In the genomic region with DNA sequence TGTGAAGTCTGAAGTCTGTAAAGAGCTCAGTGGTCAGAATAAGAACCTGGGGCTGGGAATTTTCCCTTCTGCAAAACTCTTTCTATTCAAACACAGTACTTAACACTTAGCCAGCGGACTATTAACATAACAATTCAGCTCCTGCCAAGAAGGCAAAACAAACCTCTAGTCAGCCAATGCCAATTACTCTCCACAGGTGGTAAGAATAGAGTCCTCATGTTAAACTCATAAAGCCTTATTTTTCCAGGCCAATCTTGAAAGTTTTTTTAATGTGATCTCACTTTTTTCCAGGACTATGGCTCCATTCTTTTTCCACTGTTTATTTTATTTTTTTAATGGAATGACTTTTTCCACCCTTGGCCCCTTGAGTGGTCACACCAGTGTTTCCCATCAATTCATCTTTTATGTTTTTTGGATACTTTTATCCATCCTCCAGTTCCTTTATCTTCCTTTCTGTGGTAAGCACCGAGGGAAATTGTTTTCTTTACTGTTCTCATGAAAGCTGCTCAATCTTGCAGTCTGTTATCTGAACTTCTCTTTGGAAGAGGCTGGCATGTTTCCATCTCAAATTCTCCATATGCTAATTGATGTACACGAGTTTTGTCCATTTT, we compare ENCODE assay signal across 15 cellular contexts.
A peak's percentile ranks its signal among the peaks of the same experiment; 100 is the strongest.
DNase-seq lines count a peak whose midpoint lies in the region; ATAC-seq and TF ChIP-seq lines count a peak whose summit lies in the region.
"Had no signal": no experiment of that assay in that cellular context is flagged by ENCODE, and none has a peak within 500 bp of the region (broad histone marks: within the 10 kb centered on the region; RNA-seq: fewer than 3 reads in every experiment).

No MANE protein-coding gene starts in this region.

- H3K27ac ChIP-seq in mesendoderm (ENCODE audit: low read depth, low read length) (peak overlapping the region; percentile 56), osteoblast (ENCODE audit: low read depth, low read length) (no peak overlapping the region)
- H3K27ac ChIP-seq: cardiac muscle cell, SJSA1 had no signal

- no peaks in the 10 kb centered on the region for H3K9me3 Mint-ChIP-seq in chondrocyte (ENCODE audit: low read depth)
- H3K9me3 Mint-ChIP-seq: activated T-helper 1 cell treated with anti-CD3 and anti-CD28 coated beads, Interleukin-12 subunit alpha, Interleukin-12 subunit beta, Interleukin-2, Interleukin-4 antibody, amounts not matched to agents 30 ng/mL and 10 ng/mL and 1 ng/mL, durations not matched to agents 14 hours and 24 hours and 36 hours had no signal

- no peak overlapping the region for H3K4ac ChIP-seq in mesendoderm (ENCODE audit: low read depth, low read length)

- H3K4me2 ChIP-seq in mesendoderm (ENCODE audit: low read length) (no peak overlapping the region), osteoblast (ENCODE audit: insufficient read depth, low read length) (no peak overlapping the region)

- no peak overlapping the region for H2AFZ ChIP-seq in osteoblast (ENCODE audit: low read length)

- H3K23ac ChIP-seq in mesendoderm (ENCODE audit: low read length), result no peak overlapping the region

- peaks cover 16% of the 10 kb centered on the region for H4K20me1 ChIP-seq in osteoblast (ENCODE audit: insufficient read depth, low read length)

- DNase-seq in ELF-1 (ENCODE audit: low read depth, low spot score) (peak; percentile 83), NCI-H2196 treated with DMSO at 0.1 percent for 48 hours (lab: John Stamatoyannopoulos, UW; ENCODE audit: unreplicated experiment) (peak; percentile 1), chondrocyte (ENCODE audit: low spot score) (no peak), mesendoderm (peak; percentile 96), osteoblast (ENCODE audit: insufficient read length, low spot score, missing footprints) (no peak), SIG-M5 treated with dmso at 0.1 percent for 504 hours (lab: John Stamatoyannopoulos, UW; ENCODE audit: unreplicated experiment) (no peak), SKM-1 (lab: John Stamatoyannopoulos, UW; ENCODE audit: unreplicated experiment) (no peak)
- DNase-seq: activated CD4-positive, alpha-beta T cell treated with anti-CD3 and anti-CD28 coated beads for 36 hours; NCI-H2029 treated with DMSO at 0.1 percent for 48 hours; stimulated activated CD4-positive, alpha-beta T cell treated with anti-CD3 and anti-CD28 coated beads, Interleukin-15, amount 100 ng/mL, for 24 hours had no signal

- H3K4me1 ChIP-seq in mesendoderm (ENCODE audit: control insufficient read depth, low read depth, low read length) (peaks cover 18% of the 10 kb centered on the region), osteoblast (ENCODE audit: insufficient read depth, low read length) (peaks cover 13% of the 10 kb centered on the region)

- H3K9ac ChIP-seq in mesendoderm (ENCODE audit: low read length), result no peak overlapping the region

- no peaks in the 10 kb centered on the region for H3K79me1 ChIP-seq in mesendoderm (ENCODE audit: low read length)

- no peaks in the 10 kb centered on the region for H3K36me3 ChIP-seq in mesendoderm (ENCODE audit: control insufficient read depth, insufficient read depth, low read length)
- no peaks in the 10 kb centered on the region for H3K36me3 ChIP-seq in osteoblast (ENCODE audit: insufficient read depth, low read length)
- H3K36me3 ChIP-seq: cardiac muscle cell, SJSA1 had no signal

- no peak overlapping the region for H2BK5ac ChIP-seq in mesendoderm (ENCODE audit: low read length)

- no CpG with 5 or more reads among the region's 3 CpGs for WGBS in mesendoderm (ENCODE audit: extremely low coverage, insufficient coverage, low lambda C conversion rate)

- H4K8ac ChIP-seq in mesendoderm (ENCODE audit: low read depth, low read length), result no peak overlapping the region

- peaks cover 2% of the 10 kb centered on the region for H3K36me3 Mint-ChIP-seq in chondrocyte (ENCODE audit: low read depth)

- no peaks in the 10 kb centered on the region for H3K27me3 Mint-ChIP-seq in chondrocyte (ENCODE audit: low read depth)
- H3K27me3 Mint-ChIP-seq: B cell had no signal

- no peak for ATAC-seq in GM21367 (IDR thresholded peaks at IDR 0.05; ENCODE audit: unreplicated experiment)
- ATAC-seq: activated CD4-positive, alpha-beta T cell treated with anti-CD3 and anti-CD28 coated beads for 36 hours had no signal

- TF ChIP-seq CTCF in chondrocyte (IDR thresholded peaks at IDR 0.05) (no peak), osteoblast (IDR thresholded peaks at IDR 0.05; ENCODE audit: extremely low read depth, low read depth, low read length) (no peak)

- no peak overlapping the region for H2BK15ac ChIP-seq in mesendoderm (replicated peaks; ENCODE audit: low read depth)

- H3K18ac ChIP-seq in mesendoderm (ENCODE audit: low read length), result peak overlapping the region; percentile 89

- H3K27ac Mint-ChIP-seq in chondrocyte (ENCODE audit: unreplicated experiment), result peak overlapping the region; percentile 81
- H3K27ac Mint-ChIP-seq: activated CD4-positive, alpha-beta T cell treated with anti-CD3 and anti-CD28 coated beads for 36 hours; activated T-helper 1 cell treated with anti-CD3 and anti-CD28 coated beads, Interleukin-12 subunit alpha, Interleukin-12 subunit beta, Interleukin-2, Interleukin-4 antibody, amounts not matched to agents 30 ng/mL and 10 ng/mL and 1 ng/mL, durations not matched to agents 14 hours and 24 hours and 36 hours; B cell had no signal

- H3K4me1 Mint-ChIP-seq in chondrocyte (ENCODE audit: low read depth), result peaks cover 37% of the 10 kb centered on the region
- H3K4me1 Mint-ChIP-seq: activated CD4-positive, alpha-beta T cell treated with anti-CD3 and anti-CD28 coated beads for 36 hours; B cell had no signal

- no peak overlapping the region for H2AK5ac ChIP-seq in mesendoderm (ENCODE audit: low read length)

- H4K5ac ChIP-seq in mesendoderm (ENCODE audit: low read length), result no peak overlapping the region

- no peak overlapping the region for H3K4me3 ChIP-seq in mesendoderm (ENCODE audit: low read length)
- no peak overlapping the region for H3K4me3 ChIP-seq in osteoblast (ENCODE audit: insufficient read depth, low read length)
- H3K4me3 ChIP-seq: cardiac muscle cell, SJSA1 had no signal

- no peak overlapping the region for H2BK120ac ChIP-seq in mesendoderm (ENCODE audit: low read depth, low read length)

- H3K27me3 ChIP-seq in mesendoderm (ENCODE audit: insufficient read depth, low read length, poor library complexity), result peaks cover 20% of the 10 kb centered on the region
- no peaks in the 10 kb centered on the region for H3K27me3 ChIP-seq in osteoblast (ENCODE audit: insufficient read depth, low read length)
- H3K27me3 ChIP-seq: SJSA1 had no signal

- H3K79me2 ChIP-seq in mesendoderm (ENCODE audit: control insufficient read depth, insufficient read depth, low read length), result no peaks in the 10 kb centered on the region
- peaks cover 5% of the 10 kb centered on the region for H3K79me2 ChIP-seq in osteoblast (ENCODE audit: insufficient read depth, low read length)

- no peak overlapping the region for H3K56ac ChIP-seq in mesendoderm (ENCODE audit: low read length)

- peak overlapping the region; percentile 4 for H3K4me3 Mint-ChIP-seq in chondrocyte (ENCODE audit: unreplicated experiment)
- H3K4me3 Mint-ChIP-seq: activated CD4-positive, alpha-beta T cell treated with anti-CD3 and anti-CD28 coated beads for 36 hours; activated T-helper 1 cell treated with anti-CD3 and anti-CD28 coated beads, Interleukin-12 subunit alpha, Interleukin-12 subunit beta, Interleukin-2, Interleukin-4 antibody, amounts not matched to agents 30 ng/mL and 10 ng/mL and 1 ng/mL, durations not matched to agents 14 hours and 24 hours and 36 hours; B cell had no signal

- H3K9me3 ChIP-seq in osteoblast (ENCODE audit: low read depth, low read length), result no peaks in the 10 kb centered on the region
- H3K9me3 ChIP-seq: SJSA1 had no signal

Comparison
In these comparisons a context has a peak if more than half of its experiments do, and no peak if none do; other contexts are left out.
1. DNase-seq: peak in ELF-1 (single experiment), NCI-H2196 treated with DMSO at 0.1 percent for 48 hours (single experiment) and mesendoderm (single experiment); none in chondrocyte (single experiment), osteoblast (single experiment), SIG-M5 treated with dmso at 0.1 percent for 504 hours (single experiment) and SKM-1 (single experiment).